8 cellular contexts compared by ENCODE assay signal in genomic region chr1:185045793-185046441, GRCh38. TPM values are rescaled to one million over a fixed set of nuclear protein-coding genes. Genes with fewer than 3 reads are reported as not detected.
DNase-seq lines count a peak whose midpoint lies in the region; ATAC-seq and TF ChIP-seq lines count a peak whose summit lies in the region.

No MANE protein-coding gene starts in this region.

- TF ChIP-seq CTCF in MCF 10A (IDR thresholded peaks at IDR 0.05; ENCODE audit: unreplicated experiment) (no peak), spleen (IDR thresholded peaks at IDR 0.05 in 8 of 11, conservative IDR thresholded peaks at IDR 0.05 in 3 of 11) (no peak)

- intact Hi-C loops in MCF 10A (cut with micrococcal nuclease) (loop anchor here (1.0 to 10.0 kb wide), 4 partner anchors 110 to 389 kb away; partner anchors contain the start of gene TRMT1L), spleen (cut with DNase I; ENCODE audit: low total_unique reads) (no loop called here)

- POLR2A ChIA-PET in MCF 10A (lab: Yijun Ruan, JAX) = interaction anchor here (0.5 to 5.3 kb wide), 14 partner anchors 9 to 1868 kb away, joined by 3 to 40 read pairs (median 6); partner anchors contain the start of genes EDEM3, SWT1 and TRMT1L

- H3K27ac Mint-ChIP-seq in MCF 10A (ENCODE audit: low read depth, unreplicated experiment) = peak overlapping the region; percentile 74

- no peaks in the 10 kb centered on the region for H3K36me3 Mint-ChIP-seq in MCF 10A (ENCODE audit: insufficient read depth, unreplicated experiment)

- no peaks in the 10 kb centered on the region for H3K9me3 Mint-ChIP-seq in MCF 10A (ENCODE audit: unreplicated experiment)

- no peaks in the 10 kb centered on the region for H3K9me3 ChIP-seq in spleen

- DNase-seq in CD1c-positive myeloid dendritic cell (ENCODE audit: extremely low spot score) (peak; percentile 26), GM19240 (ENCODE audit: insufficient read length, low spot score) (peak; percentile 14), SK-N-DZ (ENCODE audit: low spot score) (peak; percentile 28), MCF 10A (ENCODE audit: unreplicated experiment) (peak; percentile 47), iPS-NIHi7 (ENCODE audit: extremely low spot score) (peak; percentile 58), spleen (no peak), mucosa of gallbladder (ENCODE audit: low spot score) (no peak)

- H3K4me3 Mint-ChIP-seq in MCF 10A (ENCODE audit: unreplicated experiment) = peak overlapping the region; percentile 91

- H3K36me3 ChIP-seq in spleen = no peaks in the 10 kb centered on the region

- BruUV-seq in MCF 10A (replicated peaks; lab: Mats Ljungman, UMichigan) = no TSS peak

- peak overlapping the region; percentile 65 to 93 (median 90) for H3K27ac ChIP-seq in spleen

- H3K27me3 ChIP-seq in spleen (replicated peaks in 1 of 7) = no peaks in the 10 kb centered on the region

- H3K4me1 ChIP-seq in spleen = peaks cover 10 to 44% (median 31%) of the 10 kb centered on the region in 6 donors

- peak; percentile 21 for ATAC-seq in HG03457 (IDR thresholded peaks at IDR 0.05; ENCODE audit: unreplicated experiment)

- CTCF ChIA-PET in MCF 10A (lab: Yijun Ruan, JAX) = interaction anchor here (0.6 to 2.0 kb wide), 11 partner anchors 10 to 589 kb away, joined by 3 to 6 read pairs (median 3); no protein-coding TSS in a partner anchor

- peaks cover 7% of the 10 kb centered on the region for H3K4me1 Mint-ChIP-seq in MCF 10A (ENCODE audit: insufficient read depth, unreplicated experiment)

- H3K27me3 Mint-ChIP-seq in MCF 10A (ENCODE audit: insufficient read depth, unreplicated experiment) = no peaks in the 10 kb centered on the region

- H3K4me3 ChIP-seq in spleen = peak overlapping the region; percentile 70 to 84 (median 77)

- 0 to 1% (median 0%) methylated on average over 26 to 57 of the region's 57 CpGs for WGBS in spleen, 5 donors

- TF ChIP-seq POLR2A in spleen (IDR thresholded peaks at IDR 0.05) = no peak

RNA-seq across cellular contexts. Expression of gene RNF2, which starts 0.6 kb away (rescaled TPM):
- polyA plus RNA-seq in SK-N-DZ (2014; cell fraction: cytosol; rRNA removed) = 25.0 and 26.3 TPM in 2 replicates
- polyA plus RNA-seq in SK-N-DZ (2014; cell fraction: nucleus; rRNA removed) = 16.9 and 17.1 TPM in 2 replicates
- total RNA-seq in MCF 10A (2022) = 18.6 and 19.0 TPM in 2 replicates
- total RNA-seq in spleen = 10 to 100 TPM; 19.2 to 29.7 (median 21.6) TPM
- 1 to 10 TPM; 5.2 to 6.8 (median 6.7) TPM for polyA plus RNA-seq in spleen
- total RNA-seq in mucosa of gallbladder = 15.7 TPM

Comparison
In these comparisons a context has a peak if more than half of its experiments do, and no peak if none do; other contexts are left out.
1. DNase-seq: peak in CD1c-positive myeloid dendritic cell (single experiment), GM19240 (single experiment), SK-N-DZ (single experiment), MCF 10A (single experiment) and iPS-NIHi7 (single experiment); none in spleen (single experiment) and mucosa of gallbladder (single experiment).